In the genomic region with DNA sequence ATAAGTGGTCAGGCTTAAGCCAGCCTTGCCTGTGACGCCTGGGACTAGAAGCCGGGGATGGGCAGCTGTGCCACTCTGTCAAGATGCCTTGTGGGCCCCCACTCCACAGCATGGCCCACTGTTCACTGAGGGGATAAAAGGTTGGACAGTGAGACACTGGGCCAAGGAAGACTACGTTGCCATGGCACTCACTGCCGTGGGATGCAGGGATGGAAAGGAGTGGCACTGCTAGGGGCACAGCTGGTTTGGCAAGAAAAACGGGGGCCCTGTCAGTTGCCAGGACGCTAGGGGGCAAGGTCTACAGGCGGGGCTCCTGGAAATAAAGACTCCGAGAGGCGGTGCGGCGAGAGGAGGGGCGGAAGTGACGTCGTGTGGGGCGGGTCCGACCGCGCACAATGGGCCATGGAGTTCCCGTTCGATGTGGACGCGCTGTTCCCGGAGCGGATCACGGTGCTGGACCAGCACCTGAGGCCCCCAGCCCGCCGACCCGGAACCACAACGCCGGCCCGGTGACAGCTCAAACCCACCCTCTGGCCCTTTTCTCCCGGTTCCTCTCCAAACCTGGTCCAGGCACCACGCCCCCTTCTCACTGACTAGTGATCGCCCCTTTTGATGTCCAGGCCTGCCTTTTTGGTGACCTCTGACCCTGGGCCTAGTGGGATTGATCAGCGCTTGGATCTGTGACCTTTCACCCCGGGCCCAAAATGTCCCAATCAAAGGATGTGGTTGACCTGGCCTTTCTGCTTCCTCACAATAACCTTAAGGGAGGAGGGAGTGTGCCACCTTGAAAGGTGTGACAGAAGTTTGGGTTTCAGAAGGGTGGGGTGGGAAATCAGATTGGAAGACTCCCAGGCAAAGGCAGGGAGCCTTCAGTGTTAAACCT, we compare ENCODE assay signal across 8 cellular contexts. TPM values are rescaled to one million over a fixed set of nuclear protein-coding genes. Genes with fewer than 3 reads are reported as not detected.
DNase-seq lines count a peak whose midpoint lies in the region; ATAC-seq and TF ChIP-seq lines count a peak whose summit lies in the region.

A gene (plus strand): TSS at position 391 of the 883 bp plus-strand sequence.

- H3K27me3 ChIP-seq in layer of hippocampus (ENCODE audit: control insufficient read depth, insufficient read depth, low read length), result no peaks in the 10 kb centered on the region

- POLR2A ChIA-PET in activated CD4-positive, alpha-beta T cell treated with anti-CD3 and anti-CD28 coated beads for 36 hours (lab: Charles Lee), result interaction anchor here (0.7 to 0.8 kb wide), 3 partner anchors 9 to 55 kb away, joined by 3 to 6 read pairs (median 4); a partner anchor contains a TSS

- peak; percentile 94 for ATAC-seq in HG03066 (IDR thresholded peaks at IDR 0.05; ENCODE audit: low read depth, unreplicated experiment)
- ATAC-seq in activated CD4-positive, alpha-beta T cell treated with anti-CD3 and anti-CD28 coated beads for 36 hours, result peak; percentile 98

- no peaks in the 10 kb centered on the region for H3K27me3 Mint-ChIP-seq in activated CD4-positive, alpha-beta T cell treated with anti-CD3 and anti-CD28 coated beads for 36 hours
- no peaks in the 10 kb centered on the region for H3K27me3 Mint-ChIP-seq in chondrocyte (ENCODE audit: low read depth)

- peak; percentile 72 for TF ChIP-seq CTCF in chondrocyte (IDR thresholded peaks at IDR 0.05)

- H3K9me3 Mint-ChIP-seq in activated CD4-positive, alpha-beta T cell treated with anti-CD3 and anti-CD28 coated beads for 36 hours (ENCODE audit: low read depth), result no peaks in the 10 kb centered on the region
- H3K9me3 Mint-ChIP-seq in chondrocyte (ENCODE audit: low read depth), result no peaks in the 10 kb centered on the region

- H3K27ac Mint-ChIP-seq in activated CD4-positive, alpha-beta T cell treated with anti-CD3 and anti-CD28 coated beads for 36 hours, result peak within 1 kb of the TSS; percentile 96
- peak within 1 kb of the TSS; percentile 89 for H3K27ac Mint-ChIP-seq in chondrocyte (ENCODE audit: unreplicated experiment)

- intact Hi-C loops in activated CD4-positive, alpha-beta T cell treated with anti-CD3 and anti-CD28 coated beads for 36 hours (cut with DNase I, micrococcal nuclease), result loop anchor here (1.0 to 2.0 kb wide), 5 partner anchors 9 to 104 kb away; a partner anchor contains a TSS

- peak within 1 kb of the TSS; percentile 91 for H3K27ac ChIP-seq in layer of hippocampus (ENCODE audit: low read depth, low read length)

- DNase-seq in NCI-H1436 (lab: John Stamatoyannopoulos, UW) (peak; percentile 78), NCI-H1436 treated with DMSO at 0.1 percent for 48 hours (lab: John Stamatoyannopoulos, UW) (no peak), NCI-H460 (ENCODE audit: extremely low read depth, low read depth) (peak; percentile 59), chondrocyte (ENCODE audit: low spot score) (peak; percentile 95)
- peak; percentile 91 for DNase-seq in activated CD4-positive, alpha-beta T cell treated with anti-CD3 and anti-CD28 coated beads for 36 hours
- peak; percentile 61 to 81 (median 78) for DNase-seq in stimulated activated CD4-positive, alpha-beta T cell treated with anti-CD3 and anti-CD28 coated beads, Interleukin-1b, Interleukin-23, amount 100 ng/mL, for 24 hours (ENCODE audit: low read depth in 4 of 4, low spot score in 1 of 4)

- H3K4me3 Mint-ChIP-seq in activated CD4-positive, alpha-beta T cell treated with anti-CD3 and anti-CD28 coated beads for 36 hours, result peak within 1 kb of the TSS; percentile 93
- H3K4me3 Mint-ChIP-seq in chondrocyte (ENCODE audit: unreplicated experiment), result peak within 1 kb of the TSS; percentile 81

- peaks cover 21% of the 10 kb centered on the region for H3K4me1 Mint-ChIP-seq in activated CD4-positive, alpha-beta T cell treated with anti-CD3 and anti-CD28 coated beads for 36 hours
- H3K4me1 Mint-ChIP-seq in chondrocyte (ENCODE audit: low read depth), result peaks cover 25% of the 10 kb centered on the region

- CTCF ChIA-PET in activated CD4-positive, alpha-beta T cell treated with anti-CD3 and anti-CD28 coated beads for 36 hours (lab: Charles Lee), result interaction anchor here (1.3 kb wide), 2 partner anchors 45 to 96 kb away, joined by 6 to 8 read pairs; no protein-coding TSS in a partner anchor

- peaks cover 52% of the 10 kb centered on the region for H3K36me3 Mint-ChIP-seq in activated CD4-positive, alpha-beta T cell treated with anti-CD3 and anti-CD28 coated beads for 36 hours (ENCODE audit: low read depth)
- peaks cover 15% of the 10 kb centered on the region for H3K36me3 Mint-ChIP-seq in chondrocyte (ENCODE audit: low read depth)

RNA-seq across cellular contexts. Expression of the gene that starts here (rescaled TPM):
- 4.3 and 7.7 TPM in 2 replicates for total RNA-seq in NCI-H460 (2014; rRNA removed; shearing (Covaris generic))
- 10.2 and 14.3 TPM in 2 replicates for polyA plus RNA-seq in NCI-H460 (2014; cell fraction: nucleus; rRNA removed)
- 1 to 10 TPM; 7.1 to 9.2 TPM for total RNA-seq in activated CD4-positive, alpha-beta T cell treated with anti-CD3 and anti-CD28 coated beads for 36 hours
- total RNA-seq in chondrocyte, result 11.4 to 18.7 TPM (median 12.5 TPM) in 3 replicates
